11 cellular contexts compared by ENCODE assay signal in the genomic region with DNA sequence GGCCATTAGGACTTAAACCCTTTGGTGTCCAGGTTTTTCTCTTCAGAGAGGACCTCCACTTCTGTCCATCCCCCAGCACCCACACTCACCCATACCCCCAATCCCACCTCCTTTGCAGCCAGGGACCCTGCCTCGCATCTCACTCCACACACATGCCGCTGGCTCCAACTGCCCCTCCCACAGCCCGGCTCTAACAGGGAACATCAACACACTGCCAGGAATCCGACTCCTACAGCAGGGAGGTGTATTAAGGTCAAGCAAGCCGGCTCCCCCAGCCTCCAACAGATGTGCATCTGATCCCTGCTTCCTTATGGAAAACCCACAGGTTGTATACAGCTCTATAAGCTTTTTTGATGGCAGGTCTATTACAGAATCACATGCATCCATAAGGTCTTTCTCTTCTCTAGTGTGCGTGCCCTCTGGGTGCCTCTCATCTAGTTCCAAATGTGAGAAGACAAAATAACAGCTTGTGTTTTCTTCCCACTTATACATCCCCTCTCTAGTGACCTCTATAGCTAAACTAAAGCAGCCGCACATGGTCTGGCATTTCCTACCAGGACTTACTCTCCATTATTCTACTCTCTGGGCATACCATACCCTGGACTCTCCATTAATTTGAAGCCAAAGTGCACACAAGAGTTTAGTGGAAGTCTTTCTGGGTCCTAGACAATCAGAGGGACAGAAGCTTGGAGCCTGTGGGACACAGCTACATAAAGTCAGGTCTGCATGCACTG. TPM values are rescaled to one million over a fixed set of nuclear protein-coding genes. Genes with fewer than 3 reads are reported as not detected.
DNase-seq lines count a peak whose midpoint lies in the region; ATAC-seq and TF ChIP-seq lines count a peak whose summit lies in the region.
"Had no signal": no experiment of that assay in that cellular context is flagged by ENCODE, and none has a peak within 500 bp of the region (broad histone marks: within the 10 kb centered on the region; RNA-seq: fewer than 3 reads in every experiment).

No MANE protein-coding gene starts in this region.

- intact Hi-C loops in spleen (cut with DNase I; ENCODE audit: low total_unique reads) = no loop called here
- intact Hi-C loops in uterus (cut with DNase I; ENCODE audit: low total_unique reads) = no loop called here

- H3K4me1 ChIP-seq in esophagus (ENCODE audit: control insufficient read depth in 2 of 2, insufficient read depth in 2 of 2, low read length in 1 of 2) = peaks cover 23 to 30% of the 10 kb centered on the region in 2 donors
- H3K4me1 ChIP-seq in spleen = peaks cover 75 to 100% (median 91%) of the 10 kb centered on the region in 6 donors
- peaks cover 0 to 8% of the 10 kb centered on the region in 2 donors for H3K4me1 ChIP-seq in uterus

- H3K36me3 ChIP-seq in esophagus (ENCODE audit: control insufficient read depth in 2 of 2, insufficient read depth in 2 of 2, low read length in 1 of 2) (no peaks in the 10 kb centered on the region), spleen (peaks cover 0 to 5% (median 0%) of the 10 kb centered on the region in 6 donors), uterus (no peaks in the 10 kb centered on the region)

- DNase-seq in ELF-1 (ENCODE audit: low read depth, low spot score) (peak; percentile 30), NCI-H69 (lab: John Stamatoyannopoulos, UW) (peak; percentile 55), spleen (no peak), CD1c-positive myeloid dendritic cell (ENCODE audit: extremely low spot score) (no peak), germinal center (ENCODE audit: low spot score) (no peak), uterus (no peak)
- DNase-seq: activated CD8-positive, alpha-beta T cell treated with anti-CD3 and anti-CD28 coated beads, Interleukin-2, amount 10 ng/mL, durations not matched to agents 7 days and 5 days; effector CD4-positive, alpha-beta T cell; T-helper 1 cell had no signal

- 79 to 81% methylated on average over 7 of the region's 7 CpGs for WGBS in esophagus, 2 donors
- 74 to 85% (median 80%) methylated on average over 7 of the region's 7 CpGs for WGBS in spleen, 5 donors

- H3K27ac ChIP-seq in esophagus (ENCODE audit: low read depth in 2 of 2, low read length in 1 of 2) (peak overlapping the region; percentile 15 to 83), spleen (peak overlapping the region in 5 of 8 donors; percentile 40 to 84 (median 80)), uterus (peak overlapping the region in 1 of 2 donors; percentile 23)

- no peak for ATAC-seq in GM21381 (IDR thresholded peaks at IDR 0.05; ENCODE audit: unreplicated experiment)
- ATAC-seq: activated CD8-positive, alpha-beta T cell treated with anti-CD3 and anti-CD28 coated beads, Interleukin-2, amount 10 ng/mL, durations not matched to agents 7 days and 5 days had no signal

- no peaks in the 10 kb centered on the region for H3K27me3 ChIP-seq in esophagus (ENCODE audit: control insufficient read depth in 1 of 2, insufficient read depth in 2 of 2, low read length in 2 of 2)
- H3K27me3 ChIP-seq in spleen (replicated peaks in 1 of 7) = no peaks in the 10 kb centered on the region
- no peaks in the 10 kb centered on the region for H3K27me3 ChIP-seq in uterus

- no peak for TF ChIP-seq CTCF in spleen (IDR thresholded peaks at IDR 0.05 in 8 of 11, conservative IDR thresholded peaks at IDR 0.05 in 3 of 11)
- TF ChIP-seq CTCF in uterus (IDR thresholded peaks at IDR 0.05) = no peak

- no peak overlapping the region for H3K4me3 ChIP-seq in esophagus (ENCODE audit: low read depth in 1 of 2, low read length in 2 of 2)
- H3K4me3 ChIP-seq in spleen = no peak overlapping the region
- no peak overlapping the region for H3K4me3 ChIP-seq in uterus

- H3K9me3 ChIP-seq in esophagus (ENCODE audit: control insufficient read depth in 2 of 2, insufficient read depth in 1 of 2, low read depth in 1 of 2, low read length in 1 of 2) = no peaks in the 10 kb centered on the region
- H3K9me3 ChIP-seq in spleen = no peaks in the 10 kb centered on the region
- no peaks in the 10 kb centered on the region for H3K9me3 ChIP-seq in uterus

- TF ChIP-seq POLR2A in spleen (IDR thresholded peaks at IDR 0.05) (no peak), uterus (IDR thresholded peaks at IDR 0.05) (no peak)

RNA-seq across cellular contexts. Expression of a gene that starts 16.3 kb away (rescaled TPM):
- polyA plus RNA-seq in esophagus (10 to 100 TPM in 1 of 2 donors, 1 to 10 TPM in 1; 7.8 to 14.2 TPM), spleen (10 to 100 TPM in 2 of 3 donors, 1 to 10 TPM in 1; 9.5 to 22.4 (median 10.8) TPM)
- total RNA-seq in spleen (10 to 100 TPM; 45.8 to 72.2 (median 66.5) TPM), uterus (10 to 100 TPM in 3 of 4 donors, 1 to 10 TPM in 1; 7.4 to 81.5 (median 38.3) TPM)

RNA-seq across cellular contexts. Expression of a gene that starts 37.9 kb away (rescaled TPM):
- polyA plus RNA-seq in esophagus = 10 to 100 TPM in 1 of 2 donors, 1 to 10 TPM in 1; 4.0 to 14.0 TPM
- total RNA-seq in spleen = 100 to 1,000 TPM; 112 to 192 (median 163) TPM
- polyA plus RNA-seq in spleen = 10 to 100 TPM; 10.6 to 16.8 (median 13.8) TPM
- total RNA-seq in uterus = 100 to 1,000 TPM in 3 of 4 donors, 10 to 100 TPM in 1; 31.0 to 141 (median 134) TPM

Comparison
In these comparisons a context has a peak if more than half of its experiments do, and no peak if none do; other contexts are left out.
1. DNase-seq: peak in ELF-1 (single experiment) and NCI-H69 (single experiment); none in spleen (single experiment), CD1c-positive myeloid dendritic cell (single experiment), germinal center (single experiment) and uterus (0 of 2).